In the genomic region with DNA sequence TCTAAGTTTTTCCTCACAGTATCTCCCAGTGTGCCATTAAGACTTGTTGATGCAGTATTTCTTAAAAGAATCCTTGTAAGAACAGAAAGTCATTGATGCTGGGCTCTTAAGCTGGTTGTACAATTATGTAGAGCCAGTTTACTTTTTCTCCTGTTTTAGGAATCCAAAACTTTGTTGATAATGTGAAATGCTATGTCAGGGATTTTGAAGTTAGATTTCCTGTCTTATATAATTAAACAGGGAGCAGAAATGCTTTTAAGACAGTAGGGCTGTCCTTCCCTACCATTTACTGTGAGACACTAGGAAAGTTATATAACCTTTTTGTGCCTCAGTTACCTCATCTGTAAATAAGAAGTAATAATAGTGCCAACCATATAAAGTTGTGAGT, we compare ENCODE assay signal across 18 cellular contexts. TPM values are rescaled to one million over a fixed set of nuclear protein-coding genes. Genes with fewer than 3 reads are reported as not detected.
A peak's percentile ranks its signal among the peaks of the same experiment; 100 is the strongest.
DNase-seq lines count a peak whose midpoint lies in the region; ATAC-seq, FAIRE-seq and TF ChIP-seq lines count a peak whose summit lies in the region.
"Had no signal": no experiment of that assay in that cellular context is flagged by ENCODE, and none has a peak within 500 bp of the region (broad histone marks: within the 10 kb centered on the region; RNA-seq: fewer than 3 reads in every experiment).

No MANE protein-coding gene starts in this region.

- no peaks in the 10 kb centered on the region for H4K20me1 ChIP-seq in IMR-90 (ENCODE audit: insufficient read depth, low read length)
- no peaks in the 10 kb centered on the region for H4K20me1 ChIP-seq in HepG2 (ENCODE audit: insufficient read depth, low read length)
- H4K20me1 ChIP-seq: BLaER1 had no signal

- H3K9me3 ChIP-seq in IMR-90 (ENCODE audit: control insufficient read depth, insufficient read depth, low read length) (no peaks in the 10 kb centered on the region), HepG2 (ENCODE audit: low read length) (no peaks in the 10 kb centered on the region), heart right ventricle (no peaks in the 10 kb centered on the region)
- H3K9me3 ChIP-seq: BLaER1, Caco-2, HAP-1 had no signal

- no peak overlapping the region for H3K27ac ChIP-seq in IMR-90 (ENCODE audit: insufficient read depth, low read length)
- no peak overlapping the region for H3K27ac ChIP-seq in HepG2 (ENCODE audit: extremely low read length, insufficient read depth, low read length)
- no peak overlapping the region for H3K27ac ChIP-seq in heart right ventricle
- H3K27ac ChIP-seq: BLaER1, C4-2B had no signal

- CTCF ChIA-PET in IMR-90 (lab: Yijun Ruan, JAX) (no interaction called here), HepG2 (lab: Yijun Ruan, JAX; ENCODE audit: low intra/inter-chr PET ratio, low total read pairs) (no interaction called here)

- POLR2A ChIA-PET in IMR-90 (lab: Charles Lee; ENCODE audit: unreplicated experiment) (no interaction called here), HepG2 (lab: Yijun Ruan, JAX) (no interaction called here)

- no peak overlapping the region for H3K56ac ChIP-seq in IMR-90 (ENCODE audit: extremely low read depth, insufficient read depth, low read length)

- H4K8ac ChIP-seq in IMR-90 (ENCODE audit: low read depth in 2 of 2, low read length in 2 of 2), result no peak overlapping the region

- H2AK9ac ChIP-seq in IMR-90 (replicated peaks; ENCODE audit: low read depth, low read length, poor library complexity), result no peak overlapping the region

- H2BK20ac ChIP-seq in IMR-90 (ENCODE audit: low read depth, low read length), result no peak overlapping the region

- H3K4me3 Mint-ChIP-seq in activated T-cell treated with anti-CD3 and anti-CD28 coated beads, Interleukin-2, amount 50 U/mL, for 4 hours, result no peak overlapping the region
- H3K4me3 Mint-ChIP-seq: B cell; CD4-positive, CD25-positive, alpha-beta regulatory T cell; CD8-positive, alpha-beta T cell; HFFc6 had no signal

- dilution Hi-C loops in IMR-90 (cut with HindIII; ENCODE audit: low sequenced_read_pairs, unreplicated experiment), result no loop called here

- H2BK15ac ChIP-seq in IMR-90 (ENCODE audit: low read depth, low read length), result no peak overlapping the region

- no peak overlapping the region for H3K18ac ChIP-seq in IMR-90 (ENCODE audit: low read depth, low read length)

- ATAC-seq in IMR-90 (ENCODE audit: low read depth) (no peak), HepG2 (no peak), heart right ventricle (no peak)
- ATAC-seq in activated T-cell treated with anti-CD3 and anti-CD28 coated beads, Interleukin-2, amount 50 U/mL, for 4 hours, result no peak
- ATAC-seq: CD8-positive, alpha-beta T cell had no signal

- no peaks in the 10 kb centered on the region for H3K79me1 ChIP-seq in IMR-90 (ENCODE audit: low read depth in 1 of 2, low read length in 2 of 2)

- H2BK120ac ChIP-seq in IMR-90 (ENCODE audit: low read depth, low read length), result no peak overlapping the region

- no peak for TF ChIP-seq RAD21 in IMR-90 (IDR thresholded peaks at IDR 0.05; ENCODE audit: low read length)
- no peak for TF ChIP-seq RAD21 in HepG2 (CRISPR knock-in tag; IDR thresholded peaks at IDR 0.05)

- no peak overlapping the region for H3K23ac ChIP-seq in IMR-90 (ENCODE audit: low read depth, low read length)

- FAIRE-seq in HepG2 (lab: Jason Lieb, UNC), result no peak
- FAIRE-seq: H54 had no signal

- no peak for TF ChIP-seq POLR2A in IMR-90 (IDR thresholded peaks at IDR 0.05; ENCODE audit: low read depth, low read length)
- TF ChIP-seq POLR2A in HepG2 (IDR thresholded peaks at IDR 0.05; ENCODE audit: insufficient read depth in 1 of 2, low read depth in 2 of 2, low read length in 2 of 2), result no peak

- H3K4me2 ChIP-seq in IMR-90 (ENCODE audit: low read depth, low read length), result no peak overlapping the region
- H3K4me2 ChIP-seq in HepG2 (ENCODE audit: low read depth, low read length), result no peak overlapping the region
- H3K4me2 ChIP-seq: BLaER1 had no signal

- no peak overlapping the region for H4K5ac ChIP-seq in IMR-90 (ENCODE audit: low read depth, low read length)

- H3K14ac ChIP-seq in IMR-90 (replicated peaks; ENCODE audit: low read depth, low read length), result no peak overlapping the region

- TF ChIP-seq CTCF in IMR-90 (conservative IDR thresholded peaks at IDR 0.05; ENCODE audit: low read depth, low read length) (no peak), fibroblast of villous mesenchyme (IDR thresholded peaks at IDR 0.05; ENCODE audit: insufficient read depth, low read depth, low read length) (no peak), HepG2 (CRISPR knock-in tag; IDR thresholded peaks at IDR 0.05) (no peak), heart right ventricle (IDR thresholded peaks at IDR 0.05) (no peak)

- H3K27me3 ChIP-seq in IMR-90 (ENCODE audit: control insufficient read depth, insufficient read depth, low read length), result no peaks in the 10 kb centered on the region
- H3K27me3 ChIP-seq in HepG2 (ENCODE audit: control insufficient read depth in 1 of 2, insufficient read depth in 2 of 2, low read length in 2 of 2), result no peaks in the 10 kb centered on the region
- no peaks in the 10 kb centered on the region for H3K27me3 ChIP-seq in heart right ventricle
- H3K27me3 ChIP-seq: BLaER1 had no signal

- no TSS peak for BruUV-seq in IMR-90 (replicated peaks; lab: Mats Ljungman, UMichigan)
- no TSS peak for BruUV-seq in HepG2 (replicated peaks; lab: Mats Ljungman, UMichigan)

- H3K4me3 ChIP-seq in IMR-90 (ENCODE audit: insufficient read depth, low read depth, low read length) (no peak overlapping the region), fibroblast of villous mesenchyme (ENCODE audit: low read depth, low read length) (no peak overlapping the region), HepG2 (replicated peaks in 1 of 3; ENCODE audit: insufficient read depth in 1 of 3, low read depth in 2 of 3, low read length in 3 of 3) (no peak overlapping the region), heart right ventricle (no peak overlapping the region)
- H3K4me3 ChIP-seq: BLaER1, HAP-1 had no signal

- DNase-seq in IMR-90 (no peak), fibroblast of villous mesenchyme (ENCODE audit: low read depth) (peak; percentile 9), HepG2 (ENCODE audit: low spot score) (no peak), heart right ventricle (no peak), GM19240 (ENCODE audit: insufficient read length, low spot score) (no peak)
- DNase-seq in activated T-cell treated with anti-CD3 and anti-CD28 coated beads, Interleukin-2, amount 50 U/mL, for 4 hours, result no peak
- DNase-seq: Caco-2; CD4-positive, CD25-positive, alpha-beta regulatory T cell; CD8-positive, alpha-beta T cell; DMS153; DND-41; GOT3; HFFc6 had no signal

- H3K4me1 Mint-ChIP-seq in activated T-cell treated with anti-CD3 and anti-CD28 coated beads, Interleukin-2, amount 50 U/mL, for 4 hours (ENCODE audit: low read depth), result no peaks in the 10 kb centered on the region
- H3K4me1 Mint-ChIP-seq: B cell; CD4-positive, CD25-positive, alpha-beta regulatory T cell had no signal

- H3K9me3 Mint-ChIP-seq in activated T-cell treated with anti-CD3 and anti-CD28 coated beads, Interleukin-2, amount 50 U/mL, for 4 hours, result no peaks in the 10 kb centered on the region
- H3K9me3 Mint-ChIP-seq: CD4-positive, CD25-positive, alpha-beta regulatory T cell; CD8-positive, alpha-beta T cell; HFFc6 had no signal

- H3K4ac ChIP-seq in IMR-90 (ENCODE audit: low read depth, low read length), result no peak overlapping the region

- intact Hi-C loops in IMR-90 (cut with micrococcal nuclease) (loop anchor here (1.0 kb wide), 1 partner anchor 15 kb away; no protein-coding TSS in a partner anchor), HepG2 (cut with micrococcal nuclease; ENCODE audit: unreplicated experiment) (no loop called here), heart right ventricle (cut with DNase I) (no loop called here)

- no peaks in the 10 kb centered on the region for H3K9me1 ChIP-seq in IMR-90 (ENCODE audit: insufficient read depth, low read length)

- H2AFZ ChIP-seq in IMR-90 (replicated peaks; ENCODE audit: low read length, poor library complexity) (no peak overlapping the region), HepG2 (ENCODE audit: low read length) (no peak overlapping the region)

- H3K9ac ChIP-seq in IMR-90 (ENCODE audit: low read depth, low read length) (no peak overlapping the region), HepG2 (ENCODE audit: insufficient read depth, low read depth, low read length) (no peak overlapping the region)
- H3K9ac ChIP-seq: BLaER1 had no signal

- H3K4me1 ChIP-seq in IMR-90 (ENCODE audit: control insufficient read depth, insufficient read depth, low read length), result no peaks in the 10 kb centered on the region
- peaks cover 28% of the 10 kb centered on the region for H3K4me1 ChIP-seq in HepG2 (ENCODE audit: insufficient read depth, low read length)
- H3K4me1 ChIP-seq in heart right ventricle, result no peaks in the 10 kb centered on the region
- H3K4me1 ChIP-seq: BLaER1, Caco-2, HAP-1 had no signal

- TF ChIP-seq EP300 in HepG2 (IDR thresholded peaks at IDR 0.05; ENCODE audit: low read depth in 2 of 2, low read length in 2 of 2) (no peak), HepG2 (CRISPR knock-in tag; IDR thresholded peaks at IDR 0.05; ENCODE audit: borderline replicate concordance) (no peak)

- no peak overlapping the region for H2BK5ac ChIP-seq in IMR-90 (ENCODE audit: low read depth, low read length, poor library complexity, severe bottlenecking)

- in situ Hi-C loops in IMR-90 (cut with MboI; ENCODE audit: low sequenced_read_pairs) (no loop called here), HepG2 (cut with HindIII; ENCODE audit: extremely low pct_ligation_motif_present, low pct_unique_long_range_greater_than_20kb) (no loop called here)

- no peak overlapping the region for H4K91ac ChIP-seq in IMR-90 (ENCODE audit: insufficient read depth, low read depth, low read length)

- H3K36me3 Mint-ChIP-seq in activated T-cell treated with anti-CD3 and anti-CD28 coated beads, Interleukin-2, amount 50 U/mL, for 4 hours (ENCODE audit: insufficient read depth), result peaks cover 12% of the 10 kb centered on the region

- no peaks in the 10 kb centered on the region for H3K79me2 ChIP-seq in HepG2 (ENCODE audit: insufficient read depth, low read length)

- H2AK5ac ChIP-seq in IMR-90 (ENCODE audit: low read depth, low read length), result no peak overlapping the region

- no peaks in the 10 kb centered on the region for H3K27me3 Mint-ChIP-seq in activated T-cell treated with anti-CD3 and anti-CD28 coated beads, Interleukin-2, amount 50 U/mL, for 4 hours (ENCODE audit: low read depth)
- H3K27me3 Mint-ChIP-seq: B cell; CD4-positive, CD25-positive, alpha-beta regulatory T cell had no signal

- peaks cover 1% of the 10 kb centered on the region; the same call in 1 of the 2 replicates for H3K36me3 ChIP-seq in IMR-90 (ENCODE audit: control insufficient read depth, insufficient read depth, low read length)
- peaks cover 0 to 6% of the 10 kb centered on the region in 2 experiments; a peak in 2 of 5 replicates for H3K36me3 ChIP-seq in HepG2 (replicated peaks in 1 of 2; ENCODE audit: control insufficient read depth in 1 of 2, insufficient read depth in 2 of 2, low read length in 2 of 2)
- H3K36me3 ChIP-seq in heart right ventricle, result peaks cover 0 to 62% (median 3%) of the 10 kb centered on the region in 9 donors

RNA-seq across cellular contexts. Expression of a gene that starts 26.0 kb away (rescaled TPM):
- total RNA-seq in IMR-90 (2012; rRNA removed) (7.3 and 20.0 TPM in 2 replicates), fibroblast of villous mesenchyme (10.3 and 14.7 TPM in 2 replicates), HepG2 (2016; rRNA removed; fragmentation: Illumina TruSeq; extraction: Trizol) (16.3 and 18.4 TPM in 2 replicates), heart right ventricle (1 to 10 TPM; 2.0 to 4.8 (median 3.0) TPM)
- polyA plus RNA-seq in IMR-90 (2012; rRNA removed) (4.3 and 5.5 TPM in 2 replicates), HepG2 (2011; rRNA removed) (1.4 and 1.9 TPM in 2 replicates), heart right ventricle (1 to 10 TPM; 1.4 to 6.8 TPM)
- polyA plus RNA-seq in IMR-90 (2012; cell fraction: cytosol; rRNA removed), result 0.74 and 0.75 TPM in 2 replicates
- polyA plus RNA-seq in IMR-90 (2012; cell fraction: nucleus; rRNA removed; ENCODE audit: low replicate concordance), result 1.8 and 8.3 TPM in 2 replicates
- 17.3 and 18.2 TPM in 2 replicates for total RNA-seq in HepG2 (2016; cell fraction: cytosol; rRNA removed; fragmentation: Illumina TruSeq; extraction: Trizol; ENCODE audit: low read depth)
- total RNA-seq in HepG2 (2016; cell fraction: insoluble cytoplasmic fraction; rRNA removed; fragmentation: Illumina TruSeq; extraction: Trizol), result 17.8 and 21.9 TPM in 2 replicates
- 11.6 and 12.8 TPM in 2 replicates for total RNA-seq in HepG2 (2016; cell fraction: membrane; rRNA removed; fragmentation: Illumina TruSeq; extraction: Trizol)
- total RNA-seq in HepG2 (2016; cell fraction: nucleus; rRNA removed; fragmentation: Illumina TruSeq; extraction: Trizol), result 29.6 and 32.6 TPM in 2 replicates
- polyA plus RNA-seq in HepG2 (2011; cell fraction: cytosol; rRNA removed), result 0.35 and 1.1 TPM in 2 replicates
- 3.0 and 3.7 TPM in 2 replicates for polyA plus RNA-seq in HepG2 (2011; cell fraction: nucleus; rRNA removed)
- polyA plus RNA-seq in HepG2 (2012), result 3.6 and 4.3 TPM in 2 replicates
- 0.44 and 1.0 TPM in 2 replicates for polyA plus RNA-seq in HepG2 (2016; cell fraction: cytosol; fragmentation: Illumina TruSeq; extraction: Trizol; ENCODE audit: low read depth)
- polyA plus RNA-seq in HepG2 (2016; cell fraction: insoluble cytoplasmic fraction; fragmentation: Illumina TruSeq; extraction: Trizol; ENCODE audit: low read depth), result 13.0 and 14.4 TPM in 2 replicates
- 1.4 and 1.9 TPM in 2 replicates for polyA plus RNA-seq in HepG2 (2016; cell fraction: membrane; fragmentation: Illumina TruSeq; extraction: Trizol; ENCODE audit: low read depth)
- 19.8 and 21.6 TPM in 2 replicates for polyA plus RNA-seq in HepG2 (2016; cell fraction: nucleus; fragmentation: Illumina TruSeq; extraction: Trizol; ENCODE audit: insufficient read depth, low read depth)
- polyA minus RNA-seq in HepG2 (2011; rRNA and poly(A)+ RNA removed; ENCODE audit: low replicate concordance), result 2.7 and 3.0 TPM in 2 replicates
- 1.8 and 2.7 TPM in 2 replicates for polyA minus RNA-seq in HepG2 (2011; cell fraction: cytosol; rRNA and poly(A)+ RNA removed)
- polyA minus RNA-seq in HepG2 (2011; cell fraction: nucleus; rRNA and poly(A)+ RNA removed), result 15.3 and 18.8 TPM in 2 replicates
- total RNA-seq in activated T-cell treated with anti-CD3 and anti-CD28 coated beads, Interleukin-2, amount 50 U/mL, for 4 hours, result 1 to 10 TPM; 4.6 to 8.3 (median 8.1) TPM

RNA-seq across cellular contexts. Expression of a gene that starts 26.3 kb away (rescaled TPM):
- total RNA-seq in IMR-90 (2012; rRNA removed) (20.1 and 53.3 TPM in 2 replicates), fibroblast of villous mesenchyme (50.6 and 82.5 TPM in 2 replicates), HepG2 (2016; rRNA removed; fragmentation: Illumina TruSeq; extraction: Trizol) (69.5 and 99.0 TPM in 2 replicates), heart right ventricle (10 to 100 TPM; 36.7 to 82.4 (median 39.2) TPM)
- polyA plus RNA-seq in IMR-90 (2012; rRNA removed) (38.1 and 39.0 TPM in 2 replicates), HepG2 (2011; rRNA removed) (53.5 and 58.1 TPM in 2 replicates), heart right ventricle (10 to 100 TPM in 1 of 2 donors, 1 to 10 TPM in 1; 8.4 to 27.3 TPM)
- 11.1 and 12.9 TPM in 2 replicates for polyA plus RNA-seq in IMR-90 (2012; cell fraction: cytosol; rRNA removed)
- polyA plus RNA-seq in IMR-90 (2012; cell fraction: nucleus; rRNA removed; ENCODE audit: low replicate concordance), result 5.0 and 19.1 TPM in 2 replicates
- 5.6 and 6.1 TPM in 2 replicates for total RNA-seq in HepG2 (2016; cell fraction: cytosol; rRNA removed; fragmentation: Illumina TruSeq; extraction: Trizol; ENCODE audit: low read depth)
- 72.8 and 96.2 TPM in 2 replicates for total RNA-seq in HepG2 (2016; cell fraction: insoluble cytoplasmic fraction; rRNA removed; fragmentation: Illumina TruSeq; extraction: Trizol)
- total RNA-seq in HepG2 (2016; cell fraction: membrane; rRNA removed; fragmentation: Illumina TruSeq; extraction: Trizol), result 22.7 and 24.4 TPM in 2 replicates
- total RNA-seq in HepG2 (2016; cell fraction: nucleus; rRNA removed; fragmentation: Illumina TruSeq; extraction: Trizol), result 94.1 and 117 TPM in 2 replicates
- polyA plus RNA-seq in HepG2 (2011; cell fraction: cytosol; rRNA removed), result 37.5 and 40.2 TPM in 2 replicates
- 19.9 and 28.3 TPM in 2 replicates for polyA plus RNA-seq in HepG2 (2011; cell fraction: nucleus; rRNA removed)
- polyA plus RNA-seq in HepG2 (2012), result 72.6 and 86.3 TPM in 2 replicates
- polyA plus RNA-seq in HepG2 (2016; cell fraction: cytosol; fragmentation: Illumina TruSeq; extraction: Trizol; ENCODE audit: low read depth), result 5.7 and 6.0 TPM in 2 replicates
- polyA plus RNA-seq in HepG2 (2016; cell fraction: insoluble cytoplasmic fraction; fragmentation: Illumina TruSeq; extraction: Trizol; ENCODE audit: low read depth), result 72.8 and 74.1 TPM in 2 replicates
- polyA plus RNA-seq in HepG2 (2016; cell fraction: membrane; fragmentation: Illumina TruSeq; extraction: Trizol; ENCODE audit: low read depth), result 15.5 and 17.7 TPM in 2 replicates
- polyA plus RNA-seq in HepG2 (2016; cell fraction: nucleus; fragmentation: Illumina TruSeq; extraction: Trizol; ENCODE audit: insufficient read depth, low read depth), result 124 and 128 TPM in 2 replicates
- polyA minus RNA-seq in HepG2 (2011; rRNA and poly(A)+ RNA removed; ENCODE audit: low replicate concordance), result 28.2 and 108 TPM in 2 replicates
- 106 and 113 TPM in 2 replicates for polyA minus RNA-seq in HepG2 (2011; cell fraction: cytosol; rRNA and poly(A)+ RNA removed)
- polyA minus RNA-seq in HepG2 (2011; cell fraction: nucleus; rRNA and poly(A)+ RNA removed), result 54.2 and 66.6 TPM in 2 replicates
- 10 to 100 TPM; 29.2 to 42.7 (median 35.3) TPM for total RNA-seq in activated T-cell treated with anti-CD3 and anti-CD28 coated beads, Interleukin-2, amount 50 U/mL, for 4 hours
